Comparison of ENCODE assay signal across 13 cellular contexts in the genomic region with DNA sequence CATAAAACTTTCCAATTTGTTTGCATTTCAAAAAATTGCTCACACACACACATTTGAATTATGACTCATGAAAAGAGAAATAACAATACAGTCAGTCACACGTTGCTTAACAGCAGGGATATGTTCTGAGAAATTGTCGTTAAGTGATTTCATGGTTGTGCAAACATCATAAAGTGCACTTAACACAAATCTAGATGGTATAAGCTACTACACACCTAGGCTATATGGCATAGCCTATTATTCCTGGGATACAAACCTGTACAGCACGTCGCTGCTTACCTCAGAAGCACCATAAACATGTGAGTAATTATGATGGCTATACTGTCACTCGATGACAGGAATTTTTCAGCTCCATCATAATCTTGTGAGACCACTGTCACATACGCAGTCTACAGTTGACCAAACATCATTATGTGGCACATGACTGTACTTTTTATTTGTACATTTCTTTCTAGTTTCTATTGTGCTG.
DNase-seq lines count a peak whose midpoint lies in the region; ATAC-seq, FAIRE-seq and TF ChIP-seq lines count a peak whose summit lies in the region.
"Had no signal": no experiment of that assay in that cellular context is flagged by ENCODE, and none has a peak within 500 bp of the region (broad histone marks: within the 10 kb centered on the region; RNA-seq: fewer than 3 reads in every experiment).

No MANE protein-coding gene starts in this region.

- CTCF ChIA-PET in activated CD8-positive, alpha-beta T cell treated with anti-CD3 and anti-CD28 coated beads for 36 hours (lab: Charles Lee): no interaction called here

- no peak for TF ChIP-seq POLR2A in ovary (IDR thresholded peaks at IDR 0.05)

- ATAC-seq in activated CD8-positive, alpha-beta T cell treated with anti-CD3 and anti-CD28 coated beads for 36 hours: no peak

- no peak overlapping the region for H3K4me3 ChIP-seq in AG09309 (ENCODE audit: control insufficient read depth, low read depth, low read length)
- no peak overlapping the region for H3K4me3 ChIP-seq in SJSA1
- H3K4me3 ChIP-seq in ovary: no peak overlapping the region

- H3K27me3 ChIP-seq in SJSA1 (replicated peaks): no peaks in the 10 kb centered on the region
- no peaks in the 10 kb centered on the region for H3K27me3 ChIP-seq in ovary

- H3K27ac Mint-ChIP-seq in activated CD8-positive, alpha-beta T cell treated with anti-CD3 and anti-CD28 coated beads for 36 hours: no peak overlapping the region
- H3K27ac Mint-ChIP-seq: CD4-positive, alpha-beta memory T cell; mesothelial cell of epicardium had no signal

- H3K36me3 Mint-ChIP-seq in activated CD8-positive, alpha-beta T cell treated with anti-CD3 and anti-CD28 coated beads for 36 hours (ENCODE audit: low read depth): no peaks in the 10 kb centered on the region
- H3K36me3 Mint-ChIP-seq: CD4-positive, alpha-beta memory T cell; mesothelial cell of epicardium had no signal

- DNase-seq in AG09309 (ENCODE audit: low read depth): peak; percentile 76
- peak; percentile 56 for DNase-seq in MV-4-11 (lab: John Stamatoyannopoulos, UW)
- DNase-seq in SJSA1 (ENCODE audit: low read depth in 1 of 2, low spot score in 2 of 2): peak in 1 of 2 experiments; percentile 55
- DNase-seq in activated T-cell treated with anti-CD3 and anti-CD28 coated beads, Interleukin-2, amount 50 U/mL, for 48 hours: no peak
- DNase-seq in NCI-H2196 (lab: John Stamatoyannopoulos, UW; ENCODE audit: unreplicated experiment): no peak
- no peak for DNase-seq in activated CD8-positive, alpha-beta T cell treated with anti-CD3 and anti-CD28 coated beads for 36 hours
- DNase-seq in ovary: no peak
- DNase-seq: activated T-cell treated with anti-CD3 and anti-CD28 coated beads for 4 hours; CD4-positive, alpha-beta memory T cell; effector CD8-positive, alpha-beta T cell; stimulated activated CD4-positive, alpha-beta T cell treated with anti-CD3 and anti-CD28 coated beads, Interleukin-2, amount 100 ng/mL, for 48 hours had no signal

- intact Hi-C loops in activated CD8-positive, alpha-beta T cell treated with anti-CD3 and anti-CD28 coated beads for 36 hours (cut with micrococcal nuclease): no loop called here
- intact Hi-C loops in ovary (cut with DNase I): no loop called here

- H3K4me1 Mint-ChIP-seq in activated CD8-positive, alpha-beta T cell treated with anti-CD3 and anti-CD28 coated beads for 36 hours (ENCODE audit: low read depth): no peaks in the 10 kb centered on the region
- H3K4me1 Mint-ChIP-seq: CD4-positive, alpha-beta memory T cell had no signal

- WGBS in ovary, 3 donors: 80 to 83% (median 81%) methylated on average over 6 of the region's 6 CpGs

- no peak for TF ChIP-seq EP300 in ovary (IDR thresholded peaks at IDR 0.05)

- TF ChIP-seq CTCF in AG09309 (IDR thresholded peaks at IDR 0.05; ENCODE audit: control insufficient read depth, insufficient read depth, low read depth, low read length, missing control alignments) (no peak), ovary (IDR thresholded peaks at IDR 0.05) (no peak)
- no peak for TF ChIP-seq CTCF in activated CD8-positive, alpha-beta T cell treated with anti-CD3 and anti-CD28 coated beads for 36 hours (IDR thresholded peaks at IDR 0.05)

- H3K9me3 Mint-ChIP-seq in activated CD8-positive, alpha-beta T cell treated with anti-CD3 and anti-CD28 coated beads for 36 hours: no peaks in the 10 kb centered on the region
- H3K9me3 Mint-ChIP-seq: mesothelial cell of epicardium had no signal

- H3K4me1 ChIP-seq in SJSA1 (replicated peaks): peaks cover 55% of the 10 kb centered on the region
- peaks cover 11% of the 10 kb centered on the region for H3K4me1 ChIP-seq in ovary (ENCODE audit: insufficient read depth)

- peak; percentile 79 for FAIRE-seq in islet of Langerhans (lab: Jason Lieb, UNC)

- H3K27me3 Mint-ChIP-seq in activated CD8-positive, alpha-beta T cell treated with anti-CD3 and anti-CD28 coated beads for 36 hours: no peaks in the 10 kb centered on the region
- H3K27me3 Mint-ChIP-seq: CD4-positive, alpha-beta memory T cell had no signal

- H3K36me3 ChIP-seq in SJSA1 (no peaks in the 10 kb centered on the region), ovary (no peaks in the 10 kb centered on the region)

- H3K27ac ChIP-seq in SJSA1 (peak overlapping the region; percentile 87), ovary (no peak overlapping the region)

- POLR2A ChIA-PET in activated CD8-positive, alpha-beta T cell treated with anti-CD3 and anti-CD28 coated beads for 36 hours (lab: Charles Lee): no interaction called here

- H3K4me3 Mint-ChIP-seq in activated CD8-positive, alpha-beta T cell treated with anti-CD3 and anti-CD28 coated beads for 36 hours: no peak overlapping the region
- H3K4me3 Mint-ChIP-seq: CD4-positive, alpha-beta memory T cell; mesothelial cell of epicardium had no signal

- H3K9me3 ChIP-seq in SJSA1 (replicated peaks) (no peaks in the 10 kb centered on the region), ovary (no peaks in the 10 kb centered on the region)

Comparison
In these comparisons a context has a peak if more than half of its experiments do, and no peak if none do; other contexts are left out.
1. DNase-seq: peak in AG09309 (single experiment) and MV-4-11 (single experiment); none in activated T-cell treated with anti-CD3 and anti-CD28 coated beads, Interleukin-2, amount 50 U/mL, for 48 hours (0 of 2), NCI-H2196 (single experiment), activated CD8-positive, alpha-beta T cell treated with anti-CD3 and anti-CD28 coated beads for 36 hours (single experiment) and ovary (0 of 5).